In the genomic region with DNA sequence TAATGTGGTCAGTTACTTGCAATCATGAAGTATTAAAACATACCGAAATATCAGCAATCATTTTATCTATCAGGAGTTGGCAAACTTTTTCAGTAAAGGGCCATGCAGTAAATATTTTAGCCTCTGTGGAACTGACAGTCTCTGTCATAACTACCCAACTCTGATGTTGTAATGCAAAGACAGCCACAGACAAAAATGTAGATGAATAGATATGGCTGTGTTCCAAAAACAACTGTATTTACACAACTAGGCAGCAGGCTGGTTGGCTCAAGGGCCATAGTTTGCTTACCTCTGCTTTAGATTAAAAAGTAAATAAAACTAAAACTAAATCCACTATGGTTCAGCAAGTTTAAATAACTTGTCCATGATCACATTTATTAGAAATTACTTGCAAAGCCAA, we compare ENCODE assay signal across 20 cellular contexts.
A peak's percentile ranks its signal among the peaks of the same experiment; 100 is the strongest.
DNase-seq lines count a peak whose midpoint lies in the region; ATAC-seq and TF ChIP-seq lines count a peak whose summit lies in the region.
"Had no signal": no experiment of that assay in that cellular context is flagged by ENCODE, and none has a peak within 500 bp of the region (broad histone marks: within the 10 kb centered on the region; RNA-seq: fewer than 3 reads in every experiment).

No MANE protein-coding gene starts in this region.

- H3K36me3 ChIP-seq in RWPE2 (ENCODE audit: low read depth) (no peaks in the 10 kb centered on the region), tibial artery (no peaks in the 10 kb centered on the region)
- H3K36me3 ChIP-seq: gastrocnemius medialis, ovary, thoracic aorta had no signal

- no peaks in the 10 kb centered on the region for H3K4me1 ChIP-seq in RWPE2 (ENCODE audit: insufficient read depth, poor library complexity, severe bottlenecking)
- H3K4me1 ChIP-seq in tibial artery: no peaks in the 10 kb centered on the region
- H3K4me1 ChIP-seq: gastrocnemius medialis had no signal

- H3K9me3 Mint-ChIP-seq in osteocyte (ENCODE audit: unreplicated experiment): peaks cover 17% of the 10 kb centered on the region
- H3K9me3 Mint-ChIP-seq: CD4-positive, alpha-beta T cell; memory B cell; stimulated activated memory B cell treated with anti-CD40 and anti-IgM and Interleukin-4, amounts not matched to agents 10 μg/mL and 1 μg/mL and 100 μg/mL, for 72 hours had no signal

- peak; percentile 43 for DNase-seq in COR-L47 (lab: John Stamatoyannopoulos, UW)
- DNase-seq in LNCaP clone FGC (ENCODE audit: low read depth): peak; percentile 91
- DNase-seq in NCI-H2196 (lab: John Stamatoyannopoulos, UW; ENCODE audit: unreplicated experiment): peak; percentile 25
- no peak for DNase-seq in RWPE2 (ENCODE audit: low spot score)
- no peak for DNase-seq in osteocyte (ENCODE audit: extremely low spot score, unreplicated experiment)
- DNase-seq in tibial artery: no peak
- no peak for DNase-seq in DMS153 treated with DMSO at 0.1 percent for 48 hours (lab: John Stamatoyannopoulos, UW; ENCODE audit: unreplicated experiment)
- DNase-seq: activated CD4-positive, alpha-beta T cell treated with anti-CD3 and anti-CD28 coated beads for 48 hours; CD4-positive, alpha-beta T cell; DMS79; gastrocnemius medialis; KBM-7; naive B cell; NCI-H187; ovary; right cardiac atrium had no signal

- H3K27ac Mint-ChIP-seq in osteocyte (ENCODE audit: unreplicated experiment): no peak overlapping the region
- H3K27ac Mint-ChIP-seq: CD4-positive, alpha-beta T cell; memory B cell; stimulated activated memory B cell treated with anti-CD40 and anti-IgM and Interleukin-4, amounts not matched to agents 10 μg/mL and 1 μg/mL and 100 μg/mL, for 72 hours had no signal

- TF ChIP-seq CTCF in LNCaP clone FGC (IDR thresholded peaks at IDR 0.05; ENCODE audit: control insufficient read depth, extremely low read depth, insufficient read depth) (no peak), RWPE2 (IDR thresholded peaks at IDR 0.05; ENCODE audit: poor library complexity, severe bottlenecking) (no peak), osteocyte (IDR thresholded peaks at IDR 0.05) (no peak), tibial artery (IDR thresholded peaks at IDR 0.05) (no peak)

- intact Hi-C loops in tibial artery (cut with DNase I; ENCODE audit: low total_unique reads): no loop called here

- H3K9me3 ChIP-seq in RWPE2 (ENCODE audit: severe bottlenecking): no peaks in the 10 kb centered on the region
- no peaks in the 10 kb centered on the region for H3K9me3 ChIP-seq in tibial artery
- H3K9me3 ChIP-seq: gastrocnemius medialis, ovary, thoracic aorta had no signal

- no peaks in the 10 kb centered on the region for H3K27me3 Mint-ChIP-seq in osteocyte (ENCODE audit: unreplicated experiment)
- H3K27me3 Mint-ChIP-seq: CD4-positive, alpha-beta T cell; stimulated activated memory B cell treated with anti-CD40 and anti-IgM and Interleukin-4, amounts not matched to agents 10 μg/mL and 1 μg/mL and 100 μg/mL, for 72 hours had no signal

- peaks cover 15% of the 10 kb centered on the region for H3K27me3 ChIP-seq in RWPE2 (ENCODE audit: insufficient read depth, poor library complexity, severe bottlenecking)
- peaks cover 0 to 3% of the 10 kb centered on the region in 2 donors for H3K27me3 ChIP-seq in tibial artery
- H3K27me3 ChIP-seq: gastrocnemius medialis, ovary had no signal

- H3K4me3 ChIP-seq in LNCaP clone FGC (ENCODE audit: low read depth, low read length): no peak overlapping the region
- H3K4me3 ChIP-seq in RWPE2 (ENCODE audit: severe bottlenecking): no peak overlapping the region
- no peak overlapping the region for H3K4me3 ChIP-seq in tibial artery
- H3K4me3 ChIP-seq: gastrocnemius medialis, ovary, thoracic aorta had no signal

- H3K4me1 Mint-ChIP-seq in osteocyte (ENCODE audit: unreplicated experiment): no peaks in the 10 kb centered on the region

- ATAC-seq in RWPE2 (ENCODE audit: low read depth): peak; percentile 74
- ATAC-seq in HG02938 (IDR thresholded peaks at IDR 0.05; ENCODE audit: unreplicated experiment): no peak
- ATAC-seq: gastrocnemius medialis; right cardiac atrium; stimulated activated memory B cell treated with anti-CD40 and anti-IgM and Interleukin-4, amounts not matched to agents 10 μg/mL and 1 μg/mL and 100 μg/mL, for 72 hours had no signal

- no peak overlapping the region for H3K4me3 Mint-ChIP-seq in osteocyte (ENCODE audit: unreplicated experiment)
- H3K4me3 Mint-ChIP-seq: CD4-positive, alpha-beta T cell; memory B cell; naive B cell; stimulated activated memory B cell treated with anti-CD40 and anti-IgM and Interleukin-4, amounts not matched to agents 10 μg/mL and 1 μg/mL and 100 μg/mL, for 72 hours had no signal

- no peak overlapping the region for H3K27ac ChIP-seq in RWPE2 (ENCODE audit: poor library complexity, severe bottlenecking)
- no peak overlapping the region for H3K27ac ChIP-seq in tibial artery
- H3K27ac ChIP-seq: gastrocnemius medialis, ovary, thoracic aorta had no signal

- H3K36me3 Mint-ChIP-seq in osteocyte (ENCODE audit: unreplicated experiment): no peaks in the 10 kb centered on the region
- H3K36me3 Mint-ChIP-seq: memory B cell; stimulated activated memory B cell treated with anti-CD40 and anti-IgM and Interleukin-4, amounts not matched to agents 10 μg/mL and 1 μg/mL and 100 μg/mL, for 72 hours had no signal

Comparison
In these comparisons a context has a peak if more than half of its experiments do, and no peak if none do; other contexts are left out.
1. DNase-seq: peak in COR-L47 (single experiment), LNCaP clone FGC (single experiment) and NCI-H2196 (single experiment); none in RWPE2 (single experiment), osteocyte (single experiment), tibial artery (0 of 2) and DMS153 treated with DMSO at 0.1 percent for 48 hours (single experiment).